Comparison of ENCODE assay signal across 12 cellular contexts in genomic region chr4:26912810-26913209, GRCh38. TPM values are rescaled to one million over a fixed set of nuclear protein-coding genes. Genes with fewer than 3 reads are reported as not detected.
A peak's percentile ranks its signal among the peaks of the same experiment; 100 is the strongest.
DNase-seq lines count a peak whose midpoint lies in the region; ATAC-seq lines count a peak whose summit lies in the region.
"Had no signal": no experiment of that assay in that cellular context is flagged by ENCODE, and none has a peak within 500 bp of the region (broad histone marks: within the 10 kb centered on the region; RNA-seq: fewer than 3 reads in every experiment).

No MANE protein-coding gene starts in this region.

- intact Hi-C loops in activated CD4-positive, alpha-beta T cell treated with anti-CD3 and anti-CD28 coated beads for 36 hours (cut with DNase I, micrococcal nuclease) = no loop called here
- intact Hi-C loops in left ventricle myocardium superior (cut with micrococcal nuclease) = no loop called here

- H3K4me1 Mint-ChIP-seq in activated CD4-positive, alpha-beta T cell treated with anti-CD3 and anti-CD28 coated beads for 36 hours = peaks cover 67% of the 10 kb centered on the region
- H3K4me1 Mint-ChIP-seq in central memory CD8-positive, alpha-beta T cell = peaks cover 66% of the 10 kb centered on the region
- peaks cover 74% of the 10 kb centered on the region for H3K4me1 Mint-ChIP-seq in stimulated activated memory B cell treated with anti-CD40 and anti-IgM and Interleukin-4, amounts not matched to agents 10 μg/mL and 1 μg/mL and 100 μg/mL, for 72 hours

- no peak overlapping the region for H3K27ac Mint-ChIP-seq in activated CD4-positive, alpha-beta T cell treated with anti-CD3 and anti-CD28 coated beads for 36 hours
- peak overlapping the region; percentile 89 for H3K27ac Mint-ChIP-seq in central memory CD8-positive, alpha-beta T cell (ENCODE audit: low read depth)
- peak overlapping the region; percentile 59 for H3K27ac Mint-ChIP-seq in stimulated activated memory B cell treated with anti-CD40 and anti-IgM and Interleukin-4, amounts not matched to agents 10 μg/mL and 1 μg/mL and 100 μg/mL, for 72 hours
- H3K27ac Mint-ChIP-seq: type B pancreatic cell had no signal

- no peaks in the 10 kb centered on the region for H3K27me3 Mint-ChIP-seq in activated CD4-positive, alpha-beta T cell treated with anti-CD3 and anti-CD28 coated beads for 36 hours
- H3K27me3 Mint-ChIP-seq in central memory CD8-positive, alpha-beta T cell = no peaks in the 10 kb centered on the region
- no peaks in the 10 kb centered on the region for H3K27me3 Mint-ChIP-seq in stimulated activated memory B cell treated with anti-CD40 and anti-IgM and Interleukin-4, amounts not matched to agents 10 μg/mL and 1 μg/mL and 100 μg/mL, for 72 hours
- H3K27me3 Mint-ChIP-seq: activated naive CD8-positive, alpha-beta T cell; type B pancreatic cell had no signal

- no peaks in the 10 kb centered on the region for H3K9me3 Mint-ChIP-seq in activated CD4-positive, alpha-beta T cell treated with anti-CD3 and anti-CD28 coated beads for 36 hours (ENCODE audit: low read depth)
- no peaks in the 10 kb centered on the region for H3K9me3 Mint-ChIP-seq in central memory CD8-positive, alpha-beta T cell
- no peaks in the 10 kb centered on the region for H3K9me3 Mint-ChIP-seq in stimulated activated memory B cell treated with anti-CD40 and anti-IgM and Interleukin-4, amounts not matched to agents 10 μg/mL and 1 μg/mL and 100 μg/mL, for 72 hours
- H3K9me3 Mint-ChIP-seq: type B pancreatic cell had no signal

- CTCF ChIA-PET in activated CD4-positive, alpha-beta T cell treated with anti-CD3 and anti-CD28 coated beads for 36 hours (lab: Charles Lee) = interaction anchor here (1.3 kb wide), 1 partner anchor 13 kb away, joined by 4 read pairs; no protein-coding TSS in a partner anchor

- peak; percentile 4 for DNase-seq in activated CD4-positive, alpha-beta T cell treated with anti-CD3 and anti-CD28 coated beads, Interleukin-2, amount 50 U/mL, for 1 hour
- no peak for DNase-seq in activated CD4-positive, alpha-beta T cell treated with anti-CD3 and anti-CD28 coated beads for 36 hours
- peak in 1 of 2 donors; percentile 11 for DNase-seq in central memory CD8-positive, alpha-beta T cell (ENCODE audit: low spot score in 2 of 2)
- DNase-seq in NCI-H446 treated with DMSO at 0.1 percent for 48 hours (lab: John Stamatoyannopoulos, UW) = no peak
- no peak for DNase-seq in left ventricle myocardium superior
- DNase-seq: activated CD4-positive, alpha-beta T cell treated with anti-CD3 and anti-CD28 coated beads for 48 hours; posterior cingulate gyrus had no signal

- H3K36me3 Mint-ChIP-seq in activated CD4-positive, alpha-beta T cell treated with anti-CD3 and anti-CD28 coated beads for 36 hours (ENCODE audit: low read depth) = no peaks in the 10 kb centered on the region
- no peaks in the 10 kb centered on the region for H3K36me3 Mint-ChIP-seq in central memory CD8-positive, alpha-beta T cell (ENCODE audit: insufficient read depth)
- H3K36me3 Mint-ChIP-seq in stimulated activated memory B cell treated with anti-CD40 and anti-IgM and Interleukin-4, amounts not matched to agents 10 μg/mL and 1 μg/mL and 100 μg/mL, for 72 hours = no peaks in the 10 kb centered on the region
- H3K36me3 Mint-ChIP-seq: type B pancreatic cell had no signal

- POLR2A ChIA-PET in activated CD4-positive, alpha-beta T cell treated with anti-CD3 and anti-CD28 coated beads for 36 hours (lab: Charles Lee) = no interaction called here

- no peak overlapping the region for H3K4me3 Mint-ChIP-seq in activated CD4-positive, alpha-beta T cell treated with anti-CD3 and anti-CD28 coated beads for 36 hours
- H3K4me3 Mint-ChIP-seq in central memory CD8-positive, alpha-beta T cell = peak overlapping the region; percentile 26
- no peak overlapping the region for H3K4me3 Mint-ChIP-seq in stimulated activated memory B cell treated with anti-CD40 and anti-IgM and Interleukin-4, amounts not matched to agents 10 μg/mL and 1 μg/mL and 100 μg/mL, for 72 hours
- H3K4me3 Mint-ChIP-seq: activated naive CD8-positive, alpha-beta T cell; type B pancreatic cell had no signal

- no peak for ATAC-seq in activated CD4-positive, alpha-beta T cell treated with anti-CD3 and anti-CD28 coated beads for 36 hours
- ATAC-seq in HG03039 (IDR thresholded peaks at IDR 0.05; ENCODE audit: unreplicated experiment) (peak; percentile 53), left ventricle myocardium superior (no peak), GM19324 (IDR thresholded peaks at IDR 0.05; ENCODE audit: low FRiP score, unreplicated experiment) (no peak)
- ATAC-seq in central memory CD8-positive, alpha-beta T cell (replicated peaks; ENCODE audit: extremely low read depth, poor library complexity, severe bottlenecking) = no peak
- no peak for ATAC-seq in stimulated activated memory B cell treated with anti-CD40 and anti-IgM and Interleukin-4, amounts not matched to agents 10 μg/mL and 1 μg/mL and 100 μg/mL, for 72 hours

RNA-seq across cellular contexts. Expression of gene STIM2, which starts 52.2 kb away (rescaled TPM):
- 10 to 100 TPM; 32.9 to 36.4 TPM for total RNA-seq in activated CD4-positive, alpha-beta T cell treated with anti-CD3 and anti-CD28 coated beads for 36 hours
- total RNA-seq in left ventricle myocardium superior = 12.5 TPM
